Comparison of ENCODE assay signal across 20 cellular contexts in the genomic region with DNA sequence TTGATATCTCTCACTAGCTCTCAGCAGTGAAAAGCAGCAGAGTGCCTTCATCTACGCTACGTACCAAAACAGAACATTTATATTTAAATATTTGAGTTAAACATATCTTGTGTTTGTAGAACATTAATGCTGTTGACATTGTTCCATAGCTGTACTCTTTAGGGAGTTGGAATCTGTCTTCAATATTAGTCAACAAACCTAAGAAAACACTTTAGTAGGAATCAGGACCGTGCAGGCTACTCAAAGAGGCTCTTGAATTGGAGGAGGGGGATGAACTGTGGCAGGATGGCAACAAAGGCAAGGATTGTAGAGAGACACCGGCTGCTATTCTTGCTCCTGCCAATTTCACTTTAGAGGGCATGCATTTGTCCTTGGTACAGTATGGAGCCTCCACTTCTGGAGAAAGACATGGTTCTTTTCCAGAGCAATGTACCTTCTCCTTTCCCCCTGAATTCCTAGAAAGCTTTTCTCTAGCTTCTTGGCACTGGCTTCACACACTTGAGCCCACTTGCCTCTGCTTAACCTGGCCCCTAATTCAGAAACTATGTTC.
DNase-seq lines count a peak whose midpoint lies in the region; FAIRE-seq and TF ChIP-seq lines count a peak whose summit lies in the region.
"Had no signal": no experiment of that assay in that cellular context is flagged by ENCODE, and none has a peak within 500 bp of the region (broad histone marks: within the 10 kb centered on the region; RNA-seq: fewer than 3 reads in every experiment).

No MANE protein-coding gene starts in this region.

- no peak overlapping the region for H3K4me3 ChIP-seq in Loucy (ENCODE audit: low read length, poor library complexity, severe bottlenecking)
- H3K4me3 ChIP-seq in hepatocyte, result no peak overlapping the region
- no peak overlapping the region for H3K4me3 ChIP-seq in Peyer's patch
- H3K4me3 ChIP-seq: A549, BLaER1 had no signal

- H3K9me2 ChIP-seq in Loucy (replicated peaks; ENCODE audit: low read depth, low read length) (no peaks in the 10 kb centered on the region), hepatocyte (replicated peaks; ENCODE audit: insufficient read depth) (no peaks in the 10 kb centered on the region)

- H4K20me1 ChIP-seq in Loucy (ENCODE audit: insufficient read depth, low read length, poor library complexity, severe bottlenecking) (no peaks in the 10 kb centered on the region), hepatocyte (ENCODE audit: insufficient read depth, poor library complexity, severe bottlenecking) (no peaks in the 10 kb centered on the region)
- H4K20me1 ChIP-seq: BLaER1 had no signal

- H3K79me2 ChIP-seq in Loucy (ENCODE audit: insufficient read depth, low read length) (no peaks in the 10 kb centered on the region), hepatocyte (no peaks in the 10 kb centered on the region)

- H3K4me1 ChIP-seq in Loucy (ENCODE audit: insufficient read depth, low read length, poor library complexity, severe bottlenecking) (peaks cover 17% of the 10 kb centered on the region), hepatocyte (ENCODE audit: insufficient read depth) (peaks cover 11% of the 10 kb centered on the region), Peyer's patch (no peaks in the 10 kb centered on the region)
- H3K4me1 ChIP-seq: A549 had no signal

- TF ChIP-seq CTCF in 22Rv1 (IDR thresholded peaks at IDR 0.05) (no peak), Loucy (conservative IDR thresholded peaks at IDR 0.05; ENCODE audit: low read length) (no peak), hepatocyte (IDR thresholded peaks at IDR 0.05; ENCODE audit: poor library complexity) (no peak), Peyer's patch (IDR thresholded peaks at IDR 0.05) (no peak)

- no peak overlapping the region for H3K9ac ChIP-seq in Loucy (ENCODE audit: low read depth, low read length, poor library complexity, severe bottlenecking)
- H3K9ac ChIP-seq: BLaER1 had no signal

- DNase-seq in NCI-H1694 treated with DMSO at 0.1 percent for 48 hours (lab: John Stamatoyannopoulos, UW), result peak; percentile 19
- DNase-seq in NCI-H1694 (lab: John Stamatoyannopoulos, UW), result no peak
- DNase-seq in hepatocyte (ENCODE audit: low spot score), result no peak
- no peak for DNase-seq in GM12892 (ENCODE audit: insufficient read length)
- DNase-seq in DMS114 treated with DMSO at 0.1 percent for 48 hours (lab: John Stamatoyannopoulos, UW; ENCODE audit: unreplicated experiment), result no peak
- DNase-seq in Peyer's patch, result no peak
- DNase-seq: CD8-positive, alpha-beta memory T cell; DND-41; H7; HFFc6; KG1; NCI-H187 treated with DMSO at 0.1 percent for 48 hours; NCI-H446 treated with DMSO at 0.1 percent for 48 hours; OCI-M1; SIG-M5; T-cell had no signal

- H3K4me2 ChIP-seq in Loucy (ENCODE audit: low read depth, low read length, poor library complexity, severe bottlenecking) (no peak overlapping the region), hepatocyte (peak overlapping the region; percentile 45)
- H3K4me2 ChIP-seq: A549, BLaER1 had no signal

- no peak for FAIRE-seq in GM12892 (lab: Jason Lieb, UNC)
- FAIRE-seq: A549 had no signal

- 0 out of 2 replicates have a peak overlapping the region, but pooled peaks have one; percentile 23 for H2AFZ ChIP-seq in Loucy (ENCODE audit: low read length)
- H2AFZ ChIP-seq in hepatocyte, result no peak overlapping the region

- H3K36me3 ChIP-seq in Loucy (ENCODE audit: insufficient read depth, low read length) (no peaks in the 10 kb centered on the region), hepatocyte (replicated peaks; ENCODE audit: insufficient read depth, low read depth) (no peaks in the 10 kb centered on the region), Peyer's patch (no peaks in the 10 kb centered on the region)
- H3K36me3 ChIP-seq: BLaER1 had no signal

- no peaks in the 10 kb centered on the region for H3K27me3 ChIP-seq in Loucy (ENCODE audit: insufficient read depth, low read length, poor library complexity, severe bottlenecking)
- no peaks in the 10 kb centered on the region for H3K27me3 ChIP-seq in hepatocyte
- no peaks in the 10 kb centered on the region for H3K27me3 ChIP-seq in Peyer's patch
- H3K27me3 ChIP-seq: BLaER1 had no signal

- TF ChIP-seq POLR2A in GM12892 (IDR thresholded peaks at IDR 0.05; ENCODE audit: low read depth, low read length) (no peak), Peyer's patch (IDR thresholded peaks at IDR 0.05) (no peak)

- H3K9me3 ChIP-seq in Loucy (ENCODE audit: insufficient read depth, low read depth, low read length) (no peaks in the 10 kb centered on the region), hepatocyte (ENCODE audit: low read depth) (no peaks in the 10 kb centered on the region), Peyer's patch (no peaks in the 10 kb centered on the region)
- H3K9me3 ChIP-seq: A549, BLaER1 had no signal

- H3K27ac ChIP-seq in 22Rv1 (peak overlapping the region; percentile 66), hepatocyte (no peak overlapping the region), Peyer's patch (no peak overlapping the region)
- H3K27ac ChIP-seq: A549, BLaER1 had no signal

- H3F3A ChIP-seq in Loucy (ENCODE audit: low read depth), result no peaks in the 10 kb centered on the region

- 58% methylated on average over 4 of the region's 4 CpGs for WGBS in hepatocyte (ENCODE audit: low lambda C conversion rate, missing lambda C conversion rate)
